8 cellular contexts compared by ENCODE assay signal in the genomic region with DNA sequence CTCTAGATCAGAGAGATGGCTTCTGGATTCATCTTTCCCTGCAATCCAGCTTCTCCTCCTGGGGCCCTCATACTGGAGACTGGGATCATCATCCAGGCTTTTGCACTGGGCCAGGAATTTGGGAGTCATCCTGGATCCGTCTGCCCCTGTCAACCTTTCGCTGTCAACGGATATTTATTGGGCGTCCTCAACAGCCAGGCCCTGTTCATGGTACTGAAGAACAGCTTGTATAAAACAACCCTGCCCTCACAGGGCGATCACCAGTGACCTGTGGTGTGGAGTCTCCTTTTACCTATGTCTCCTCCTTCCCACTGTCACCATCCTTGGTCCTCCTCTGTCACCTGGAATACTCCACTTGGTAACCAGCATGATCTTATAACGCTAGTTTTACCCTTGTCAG. TPM values are rescaled to one million over a fixed set of nuclear protein-coding genes. Genes with fewer than 3 reads are reported as not detected.
"Had no signal": no experiment of that assay in that cellular context is flagged by ENCODE, and none has a peak within 500 bp of the region (broad histone marks: within the 10 kb centered on the region; RNA-seq: fewer than 3 reads in every experiment).

No MANE protein-coding gene starts in this region.

RNA-seq across cellular contexts. Expression of gene HOXC4, which starts 48.6 kb away (rescaled TPM):
- total RNA-seq: activated T-helper 1 cell treated with anti-CD3 and anti-CD28 coated beads, Interleukin-12 subunit alpha, Interleukin-12 subunit beta, Interleukin-2, Interleukin-4 antibody, amounts not matched to agents 30 ng/mL and 10 ng/mL and 1 ng/mL, durations not matched to agents 14 hours and 24 hours and 36 hours; astrocyte; body of pancreas; bronchial epithelial cell; cardiac muscle cell; cardiac septum; cerebellum; chondrocyte had no signal
- polyA plus RNA-seq: cardiac muscle cell had no signal
